19 cellular contexts compared by ENCODE assay signal in genomic region chr3:171362575-171362974, GRCh38.
DNase-seq lines count a peak whose midpoint lies in the region; ATAC-seq and TF ChIP-seq lines count a peak whose summit lies in the region.
"Had no signal": no experiment of that assay in that cellular context is flagged by ENCODE, and none has a peak within 500 bp of the region (broad histone marks: within the 10 kb centered on the region; RNA-seq: fewer than 3 reads in every experiment).

No MANE protein-coding gene starts in this region.

- H3K56ac ChIP-seq in H9 (ENCODE audit: insufficient read length, low read depth, low read length): no peak overlapping the region

- H3K14ac ChIP-seq in H9 (ENCODE audit: insufficient read depth, low read length): no peak overlapping the region

- H2BK12ac ChIP-seq in H9 (ENCODE audit: insufficient read length, low read depth, low read length): no peak overlapping the region

- H3K9me3 Mint-ChIP-seq in nephron progenitor cell (no peaks in the 10 kb centered on the region), H9 (no peaks in the 10 kb centered on the region)
- H3K9me3 Mint-ChIP-seq: CD8-positive, alpha-beta T cell had no signal

- H3K4ac ChIP-seq in H9 (ENCODE audit: low read depth, low read length): no peak overlapping the region

- H3K23ac ChIP-seq in H9 (ENCODE audit: insufficient read length, low read depth, low read length): no peak overlapping the region

- no peak overlapping the region for H3T11ph ChIP-seq in H9 (ENCODE audit: low read length)

- H2AFZ ChIP-seq in H9 (ENCODE audit: low read length): no peak overlapping the region

- H3K27ac ChIP-seq in caudate nucleus (ENCODE audit: low read depth, low read length) (peak overlapping the region; percentile 24), H9 (ENCODE audit: insufficient read length, low read depth, low read length) (no peak overlapping the region), gastrocnemius medialis (no peak overlapping the region)
- H3K27ac ChIP-seq: 22Rv1, A549, BLaER1 had no signal

- no peak overlapping the region for H2AK5ac ChIP-seq in H9 (ENCODE audit: insufficient read length, low read length)

- H3K4me3 ChIP-seq in BE2C (ENCODE audit: low read depth, low read length) (0 out of 2 replicates have a peak overlapping the region, but pooled peaks have one; percentile 0), gastrocnemius medialis (no peak overlapping the region)
- H3K4me3 ChIP-seq: A549, BLaER1 had no signal

- H3K36me3 ChIP-seq in BE2C (no peaks in the 10 kb centered on the region), gastrocnemius medialis (no peaks in the 10 kb centered on the region)
- H3K36me3 ChIP-seq: BLaER1 had no signal

- H3K9me3 ChIP-seq in BE2C (no peaks in the 10 kb centered on the region), H9 (ENCODE audit: control insufficient read depth, low read depth, low read length) (no peaks in the 10 kb centered on the region), gastrocnemius medialis (no peaks in the 10 kb centered on the region)
- H3K9me3 ChIP-seq: A549, BLaER1 had no signal

- no peaks in the 10 kb centered on the region for H3K27me3 ChIP-seq in BE2C
- H3K27me3 ChIP-seq in H9 (ENCODE audit: insufficient read depth, low read length): no peaks in the 10 kb centered on the region
- no peaks in the 10 kb centered on the region for H3K27me3 ChIP-seq in gastrocnemius medialis
- H3K27me3 ChIP-seq: BLaER1 had no signal

- H3K4me3 Mint-ChIP-seq in nephron progenitor cell: no peak overlapping the region
- H3K4me3 Mint-ChIP-seq in H9: no peak overlapping the region
- H3K4me3 Mint-ChIP-seq: CD14-positive monocyte; CD8-positive, alpha-beta T cell had no signal

- H3K4me1 Mint-ChIP-seq in nephron progenitor cell: peaks cover 47% of the 10 kb centered on the region
- 0 out of 4 replicates have a peak, but pooled peaks cover 0 to 2% of the 10 kb centered on the region in 2 experiments for H3K4me1 Mint-ChIP-seq in H9

- H3K4me2 ChIP-seq in H9 (ENCODE audit: insufficient read depth, insufficient read length, low read length): no peak overlapping the region
- H3K4me2 ChIP-seq: A549, BLaER1 had no signal

- no peak for TF ChIP-seq CTCF in BE2C (IDR thresholded peaks at IDR 0.05; ENCODE audit: low read depth, low read length)
- no peak for TF ChIP-seq CTCF in nephron progenitor cell (IDR thresholded peaks at IDR 0.05)
- no peak for TF ChIP-seq CTCF in H9 (conservative IDR thresholded peaks at IDR 0.05)
- no peak for TF ChIP-seq CTCF in gastrocnemius medialis (IDR thresholded peaks at IDR 0.05 in 4 of 5, conservative IDR thresholded peaks at IDR 0.05 in 1 of 5)

- no peak overlapping the region for H2BK15ac ChIP-seq in H9 (ENCODE audit: low read depth, low read length)

- ATAC-seq in SK-N-SH treated with all-trans-retinoic acid at 6 μM for 48 hours: peak; percentile 78
- no peak for ATAC-seq in gastrocnemius medialis
- ATAC-seq: A549; CD8-positive, alpha-beta T cell had no signal

- no peak overlapping the region for H4K5ac ChIP-seq in H9 (ENCODE audit: insufficient read length, low read depth, low read length)

- peaks cover 3% of the 10 kb centered on the region for H3K27me3 Mint-ChIP-seq in nephron progenitor cell (ENCODE audit: low read depth, poor library complexity)
- no peaks in the 10 kb centered on the region for H3K27me3 Mint-ChIP-seq in H9 (ENCODE audit: low read depth)

- H3K79me1 ChIP-seq in H9 (ENCODE audit: insufficient read depth, low read depth, low read length, poor library complexity, severe bottlenecking): no peaks in the 10 kb centered on the region

- H2BK20ac ChIP-seq in H9 (ENCODE audit: low read depth, low read length, poor library complexity, severe bottlenecking): no peak overlapping the region

- H3K4me1 ChIP-seq in BE2C (peaks cover 59% of the 10 kb centered on the region), H9 (ENCODE audit: insufficient read depth, low read length) (no peaks in the 10 kb centered on the region), gastrocnemius medialis (peaks cover 28 to 37% of the 10 kb centered on the region in 2 donors)
- H3K4me1 ChIP-seq: BLaER1 had no signal

- DNase-seq in BE2C (no peak), caudate nucleus (lab: John Stamatoyannopoulos, UW) (no peak), nephron progenitor cell (no peak), H9 (no peak), NCI-H146 treated with DMSO at 0.1 percent for 48 hours (lab: John Stamatoyannopoulos, UW; ENCODE audit: unreplicated experiment) (no peak), gastrocnemius medialis (no peak), epidermal melanocyte (ENCODE audit: insufficient read length, low spot score) (no peak)
- DNase-seq: AML-193; Calu3; CD8-positive, alpha-beta T cell; DMS79 treated with DMSO at 0.1 percent for 48 hours; GF-D8; GOT3; H7 had no signal

- H2BK120ac ChIP-seq in H9 (ENCODE audit: low read depth, low read length, poor library complexity, severe bottlenecking): no peak overlapping the region

- peak overlapping the region; percentile 5 for H3K27ac Mint-ChIP-seq in nephron progenitor cell
- no peak overlapping the region; a peak in 1 of 7 replicates for H3K27ac Mint-ChIP-seq in H9
- H3K27ac Mint-ChIP-seq: CD14-positive monocyte; CD8-positive, alpha-beta T cell had no signal

- H4K20me1 ChIP-seq in H9 (ENCODE audit: control insufficient read depth, insufficient read depth, insufficient read length): no peaks in the 10 kb centered on the region
- H4K20me1 ChIP-seq: BLaER1 had no signal

- no peak overlapping the region for H4K91ac ChIP-seq in H9 (ENCODE audit: insufficient read length, low read depth, low read length)

- intact Hi-C loops in gastrocnemius medialis (cut with DNase I; ENCODE audit: low total_unique reads): no loop called here

- TF ChIP-seq POLR2A in gastrocnemius medialis (IDR thresholded peaks at IDR 0.05): no peak

- H3K36me3 Mint-ChIP-seq in nephron progenitor cell (ENCODE audit: low read depth) (no peaks in the 10 kb centered on the region), H9 (ENCODE audit: insufficient read depth in 1 of 3, low read depth in 3 of 3) (no peaks in the 10 kb centered on the region)
- H3K36me3 Mint-ChIP-seq: CD14-positive monocyte had no signal

- H3K18ac ChIP-seq in H9 (ENCODE audit: insufficient read length, low read depth, low read length): no peak overlapping the region

- no peak overlapping the region for H3K9ac ChIP-seq in H9 (ENCODE audit: extremely low read depth, insufficient read length, low read length)
- H3K9ac ChIP-seq: BLaER1 had no signal

- H4K8ac ChIP-seq in H9 (replicated peaks; ENCODE audit: insufficient read length, low read depth, low read length): no peak overlapping the region

- no peaks in the 10 kb centered on the region for H3K23me2 ChIP-seq in H9 (ENCODE audit: insufficient read length, low read depth, low read length, poor library complexity, severe bottlenecking)

- H2BK5ac ChIP-seq in H9 (ENCODE audit: insufficient read length, low read length): no peak overlapping the region

- peaks cover 5% of the 10 kb centered on the region; the same call in 1 of the 2 replicates for H3K79me2 ChIP-seq in H9 (ENCODE audit: insufficient read depth, low read length)

- in situ Hi-C loops in gastrocnemius medialis (cut with MboI; ENCODE audit: low sequenced_read_pairs in 4 of 4): no loop called here

TF ChIP-seq in SK-N-SH treated with all-trans-retinoic acid at 6 μM for 48 hours, 23 proteins besides CTCF, POLR2A, EP300 and RAD21:
- TF ChIP-seq TCF4 (CRISPR knock-in tag; IDR thresholded peaks at IDR 0.05; ENCODE audit: borderline replicate concordance): peak; percentile 82
- peak; percentile 64 for TF ChIP-seq ISL1 (CRISPR knock-in tag; IDR thresholded peaks at IDR 0.05)
- TF ChIP-seq ZNF8 (CRISPR knock-in tag; IDR thresholded peaks at IDR 0.05): no peak
- TF ChIP-seq CSRNP3 (CRISPR knock-in tag; IDR thresholded peaks at IDR 0.05): peak; percentile 66; the same call in 1 of the 2 replicates
